In the genomic region with DNA sequence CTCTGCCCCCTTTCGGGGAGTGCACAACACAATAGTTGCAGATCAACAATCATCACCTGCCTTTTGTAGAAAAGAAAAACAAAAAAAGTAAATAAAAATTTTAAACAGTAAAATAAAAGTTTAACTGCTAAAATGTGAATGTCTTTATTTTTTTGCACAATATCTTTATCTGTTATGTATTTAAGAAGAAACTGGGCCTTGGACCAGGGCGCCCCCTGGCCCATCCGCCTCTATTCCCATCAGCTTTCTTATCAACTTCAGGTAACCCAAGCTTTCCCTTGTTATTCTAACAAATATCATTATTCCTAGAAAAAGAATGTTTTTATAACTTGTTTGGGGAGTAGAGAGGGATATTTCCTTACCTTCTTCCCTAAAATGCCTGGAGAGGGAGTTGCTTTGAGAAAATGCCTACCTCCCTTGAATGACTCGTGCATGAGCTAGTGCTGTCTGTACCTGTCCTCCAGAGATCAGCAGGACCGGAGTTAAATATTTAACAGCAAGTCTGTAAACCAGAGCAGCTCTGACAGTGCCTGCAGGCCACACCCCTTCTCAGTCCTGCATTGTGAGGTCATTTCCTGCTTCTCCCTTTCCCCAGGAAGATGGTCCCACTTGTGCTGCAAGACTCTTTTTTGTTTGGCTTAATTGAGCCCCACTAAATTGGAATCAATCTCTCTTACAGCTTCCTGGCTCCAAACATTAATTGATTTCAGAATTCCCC, we compare ENCODE assay signal across 1 cellular context.
TF ChIP-seq lines count a peak whose summit lies in the region.

No MANE protein-coding gene starts in this region.

TF ChIP-seq in HEK293, 187 proteins besides CTCF, POLR2A, EP300 and RAD21 (continued from another document):
- TF ChIP-seq ZBTB21 (tag by site-specific recombination; IDR thresholded peaks at IDR 0.05): 0 out of 2 replicates have a peak, but pooled peaks have one; percentile 25
